Comparison of ENCODE assay signal across 8 cellular contexts in the genomic region with DNA sequence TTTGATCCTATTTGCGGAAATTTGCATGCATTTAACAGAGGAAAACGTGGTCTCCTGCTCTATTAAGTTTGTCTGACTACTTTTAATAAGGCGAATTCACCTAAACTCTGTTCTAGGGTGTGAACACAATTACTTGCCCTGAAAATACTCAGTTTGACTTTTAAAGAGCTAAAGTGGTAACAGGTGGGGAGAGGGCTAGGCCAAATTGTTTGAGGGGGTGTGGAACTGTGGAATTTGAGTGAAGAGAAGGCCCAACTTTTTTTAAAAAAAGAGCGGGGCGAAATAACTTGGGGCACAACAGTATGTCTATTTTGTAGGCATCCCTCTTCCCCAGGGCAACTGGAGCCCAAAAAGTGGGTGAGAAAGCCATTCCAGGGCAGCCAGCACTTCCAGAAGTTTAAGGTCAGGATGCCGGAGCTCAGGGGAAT. TPM values are rescaled to one million over a fixed set of nuclear protein-coding genes. Genes with fewer than 3 reads are reported as not detected.
DNase-seq lines count a peak whose midpoint lies in the region; ATAC-seq and TF ChIP-seq lines count a peak whose summit lies in the region.

No MANE protein-coding gene starts in this region.

- H3K27ac ChIP-seq in brain microvascular endothelial cell: peak overlapping the region; percentile 94

- no peaks in the 10 kb centered on the region for H3K27me3 Mint-ChIP-seq in naive B cell

- H3K27ac Mint-ChIP-seq in naive B cell: peak overlapping the region; percentile 95 to 98 (median 98)

- no peak for TF ChIP-seq CTCF in BE2C (IDR thresholded peaks at IDR 0.05; ENCODE audit: low read depth, low read length)
- no peak for TF ChIP-seq CTCF in brain microvascular endothelial cell (IDR thresholded peaks at IDR 0.05; ENCODE audit: low read depth, low read length, missing control alignments)

- H3K36me3 ChIP-seq in BE2C (peaks cover 18% of the 10 kb centered on the region), brain microvascular endothelial cell (replicated peaks) (peaks cover 2% of the 10 kb centered on the region)

- in situ Hi-C loops in brain microvascular endothelial cell (cut with HindIII; ENCODE audit: low pct_ligation_motif_present, low sequenced_read_pairs): no loop called here

- ATAC-seq in GM19455 (IDR thresholded peaks at IDR 0.05; ENCODE audit: unreplicated experiment): peak; percentile 20
- ATAC-seq in HG03521 (IDR thresholded peaks at IDR 0.05; ENCODE audit: unreplicated experiment): peak; percentile 10
- peak; percentile 1 to 3 for ATAC-seq in naive B cell (ENCODE audit: low read depth in 2 of 2)

- H3K36me3 Mint-ChIP-seq in naive B cell: no peaks in the 10 kb centered on the region

- H3K9me3 ChIP-seq in BE2C: no peaks in the 10 kb centered on the region

- H3K27me3 ChIP-seq in BE2C (no peaks in the 10 kb centered on the region; the same call in 1 of the 2 replicates), brain microvascular endothelial cell (replicated peaks) (no peaks in the 10 kb centered on the region)

- peaks cover 32 to 60% (median 38%) of the 10 kb centered on the region in 3 donors for H3K4me1 Mint-ChIP-seq in naive B cell

- DNase-seq in BE2C (no peak), brain microvascular endothelial cell (no peak), naive B cell (no peak), DMS79 (lab: John Stamatoyannopoulos, UW) (no peak), NCI-H2227 (lab: John Stamatoyannopoulos, UW; ENCODE audit: unreplicated experiment) (no peak), GM03348 (ENCODE audit: low spot score) (no peak)

- no peaks in the 10 kb centered on the region for H3K9me3 Mint-ChIP-seq in naive B cell

- 0 out of 2 replicates have a peak, but pooled peaks cover 3% of the 10 kb centered on the region for H3K4me1 ChIP-seq in BE2C

- H3K4me3 ChIP-seq in BE2C (ENCODE audit: low read depth, low read length): peak overlapping the region; percentile 96
- H3K4me3 ChIP-seq in brain microvascular endothelial cell (ENCODE audit: low read depth, low read length): peak overlapping the region; percentile 98

- peak overlapping the region; percentile 83 to 98 (median 96) for H3K4me3 Mint-ChIP-seq in naive B cell

RNA-seq across cellular contexts. Expression of a gene that starts 0.6 kb away (rescaled TPM):
- polyA plus RNA-seq in BE2C (2012; ENCODE audit: insufficient read depth, insufficient read length, low read depth): 131 TPM
- 10 to 100 TPM; 41.0 to 53.2 (median 45.7) TPM for polyA plus RNA-seq in naive B cell (ENCODE audit: low read depth in 6 of 6)
